10 cellular contexts compared by ENCODE assay signal in the genomic region with DNA sequence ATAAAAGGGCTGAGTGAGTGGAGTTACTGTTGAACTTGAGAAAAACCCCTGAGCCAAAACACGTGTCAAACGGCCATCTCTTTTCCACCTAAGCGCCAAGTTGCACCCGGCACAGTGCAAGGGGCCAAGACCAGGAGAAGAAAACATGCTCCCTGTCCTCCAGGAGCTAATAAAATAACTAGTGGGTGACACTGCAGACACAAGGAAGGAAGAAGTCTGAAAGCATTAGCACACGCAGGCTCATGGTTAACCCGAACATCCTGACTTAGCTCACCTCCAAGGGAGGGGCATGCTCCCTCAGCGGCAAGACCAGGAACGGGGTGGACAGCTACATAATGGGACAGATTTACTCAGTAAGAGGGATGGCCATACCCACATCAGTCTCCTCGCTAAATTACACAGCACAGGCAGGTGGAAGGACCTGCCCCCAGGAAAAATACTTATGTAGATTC.
A peak's percentile ranks its signal among the peaks of the same experiment; 100 is the strongest.
DNase-seq lines count a peak whose midpoint lies in the region; ATAC-seq and TF ChIP-seq lines count a peak whose summit lies in the region.
"Had no signal": no experiment of that assay in that cellular context is flagged by ENCODE, and none has a peak within 500 bp of the region (broad histone marks: within the 10 kb centered on the region; RNA-seq: fewer than 3 reads in every experiment).

No MANE protein-coding gene starts in this region.

- peaks cover 4% of the 10 kb centered on the region for H3K27me3 Mint-ChIP-seq in GM23338 (ENCODE audit: insufficient read depth, low read depth, poor library complexity)
- no peaks in the 10 kb centered on the region for H3K27me3 Mint-ChIP-seq in activated T-helper 2 cell treated with anti-CD3 and anti-CD28 coated beads, Interferon-gamma antibody, Interleukin-2, Interleukin-4, amounts not matched to agents 10 μg/mL and 5 μg/mL and 100 μg/mL, durations not matched to agents 14 hours and 24 hours and 36 hours (ENCODE audit: low read depth)
- no peaks in the 10 kb centered on the region for H3K27me3 Mint-ChIP-seq in naive thymus-derived CD8-positive, alpha-beta T cell

- H4K20me1 ChIP-seq in BLaER1 (peaks cover 82% of the 10 kb centered on the region), GM23338 (replicated peaks; ENCODE audit: insufficient read depth) (peaks cover 3% of the 10 kb centered on the region)

- peaks cover 53% of the 10 kb centered on the region for H3K4me1 Mint-ChIP-seq in GM23338
- H3K4me1 Mint-ChIP-seq in activated T-helper 2 cell treated with anti-CD3 and anti-CD28 coated beads, Interferon-gamma antibody, Interleukin-2, Interleukin-4, amounts not matched to agents 10 μg/mL and 5 μg/mL and 100 μg/mL, durations not matched to agents 14 hours and 24 hours and 36 hours (ENCODE audit: low read depth), result peaks cover 81% of the 10 kb centered on the region
- H3K4me1 Mint-ChIP-seq in naive thymus-derived CD8-positive, alpha-beta T cell, result peaks cover 56 to 96% (median 92%) of the 10 kb centered on the region in 4 donors

- ATAC-seq in GM23338 (no peak), psoas muscle (no peak)
- peak; percentile 34 to 36 for ATAC-seq in naive thymus-derived CD8-positive, alpha-beta T cell

- POLR2A ChIA-PET in naive thymus-derived CD8-positive, alpha-beta T cell (lab: Charles Lee), result interaction anchor here (0.8 to 3.8 kb wide), 12 partner anchors 9 to 64 kb away, joined by 3 to 19 read pairs (median 4); partner anchors contain the start of gene PIP4K2A

- H3K27me3 ChIP-seq in BLaER1 (no peaks in the 10 kb centered on the region), GM23338 (ENCODE audit: insufficient read depth) (no peaks in the 10 kb centered on the region), psoas muscle (ENCODE audit: insufficient read depth in 3 of 3, low read length in 2 of 3) (no peaks in the 10 kb centered on the region)

- H3K27ac Mint-ChIP-seq in GM23338, result 0 out of 2 replicates have a peak overlapping the region, but pooled peaks have one; percentile 13
- peak overlapping the region; percentile 98 for H3K27ac Mint-ChIP-seq in activated T-helper 2 cell treated with anti-CD3 and anti-CD28 coated beads, Interferon-gamma antibody, Interleukin-2, Interleukin-4, amounts not matched to agents 10 μg/mL and 5 μg/mL and 100 μg/mL, durations not matched to agents 14 hours and 24 hours and 36 hours
- H3K27ac Mint-ChIP-seq in naive thymus-derived CD8-positive, alpha-beta T cell, result peak overlapping the region; percentile 92 to 98 (median 97)

- H3K9me3 ChIP-seq in BLaER1, result no peaks in the 10 kb centered on the region
- H3K9me3 ChIP-seq in psoas muscle, result no peaks in the 10 kb centered on the region

- no peak overlapping the region for H3K27ac ChIP-seq in BLaER1
- peak overlapping the region; percentile 22; the same call in 1 of the 2 replicates for H3K27ac ChIP-seq in GM23338 (ENCODE audit: low read depth)
- H3K27ac ChIP-seq in psoas muscle, result no peak overlapping the region
- H3K27ac ChIP-seq: C4-2B had no signal

- peaks cover 75% of the 10 kb centered on the region for H3K4me1 ChIP-seq in BLaER1
- peaks cover 39% of the 10 kb centered on the region for H3K4me1 ChIP-seq in GM23338 (ENCODE audit: insufficient read depth)
- peaks cover 19% of the 10 kb centered on the region for H3K4me1 ChIP-seq in psoas muscle

- no peak overlapping the region for H2AFZ ChIP-seq in GM23338

- no peak overlapping the region; the same call in 1 of the 2 replicates for H3K9ac ChIP-seq in BLaER1

- no peak for TF ChIP-seq CTCF in GM23338 (conservative IDR thresholded peaks at IDR 0.05; ENCODE audit: low read depth in 2 of 2)
- TF ChIP-seq CTCF in psoas muscle (IDR thresholded peaks at IDR 0.05), result no peak

- H3K79me2 ChIP-seq in GM23338 (replicated peaks; ENCODE audit: insufficient read depth), result peaks cover 99% of the 10 kb centered on the region

- H3K4me3 ChIP-seq in BLaER1, result no peak overlapping the region
- no peak overlapping the region for H3K4me3 ChIP-seq in GM23338
- H3K4me3 ChIP-seq in psoas muscle, result no peak overlapping the region

- intact Hi-C loops in activated T-helper 2 cell treated with anti-CD3 and anti-CD28 coated beads, Interferon-gamma antibody, Interleukin-2, Interleukin-4, amounts not matched to agents 10 μg/mL and 5 μg/mL and 100 μg/mL, durations not matched to agents 14 hours and 24 hours and 36 hours (cut with micrococcal nuclease), result loop anchor here (1.0 to 5.0 kb wide), 3 partner anchors 19 to 37 kb away; no protein-coding TSS in a partner anchor
- intact Hi-C loops in psoas muscle (cut with DNase I), result no loop called here

- H3K36me3 Mint-ChIP-seq in GM23338 (ENCODE audit: low read depth), result no peaks in the 10 kb centered on the region
- H3K36me3 Mint-ChIP-seq in activated T-helper 2 cell treated with anti-CD3 and anti-CD28 coated beads, Interferon-gamma antibody, Interleukin-2, Interleukin-4, amounts not matched to agents 10 μg/mL and 5 μg/mL and 100 μg/mL, durations not matched to agents 14 hours and 24 hours and 36 hours (ENCODE audit: low read depth), result peaks cover 31% of the 10 kb centered on the region
- peaks cover 0 to 8% (median 6%) of the 10 kb centered on the region in 3 donors for H3K36me3 Mint-ChIP-seq in naive thymus-derived CD8-positive, alpha-beta T cell

- H3K4me2 ChIP-seq in BLaER1 (peak overlapping the region; percentile 63), GM23338 (no peak overlapping the region; the same call in 1 of the 2 replicates)

- DNase-seq in GM23338 (ENCODE audit: low spot score) (no peak), DMS79 treated with DMSO at 0.1 percent for 48 hours (lab: John Stamatoyannopoulos, UW) (no peak), psoas muscle (no peak), GM19240 (ENCODE audit: insufficient read length, low spot score) (no peak), HT-29 (ENCODE audit: low spot score) (no peak)
- DNase-seq in activated T-helper 2 cell treated with anti-CD3 and anti-CD28 coated beads, Interferon-gamma antibody, Interleukin-2, Interleukin-4, amounts not matched to agents 10 μg/mL and 5 μg/mL and 100 μg/mL, durations not matched to agents 14 hours and 24 hours and 36 hours (ENCODE audit: low spot score), result no peak
- DNase-seq in naive thymus-derived CD8-positive, alpha-beta T cell, result peak in 1 of 10 donors; percentile 33
- DNase-seq: Right ventricle myocardium superior had no signal

- no peaks in the 10 kb centered on the region for H3K9me3 Mint-ChIP-seq in GM23338
- H3K9me3 Mint-ChIP-seq in activated T-helper 2 cell treated with anti-CD3 and anti-CD28 coated beads, Interferon-gamma antibody, Interleukin-2, Interleukin-4, amounts not matched to agents 10 μg/mL and 5 μg/mL and 100 μg/mL, durations not matched to agents 14 hours and 24 hours and 36 hours, result no peaks in the 10 kb centered on the region
- no peaks in the 10 kb centered on the region for H3K9me3 Mint-ChIP-seq in naive thymus-derived CD8-positive, alpha-beta T cell

- H3F3A ChIP-seq in GM23338 (replicated peaks; ENCODE audit: low read depth), result no peaks in the 10 kb centered on the region

- H3K36me3 ChIP-seq in BLaER1, result 0 out of 2 replicates have a peak, but pooled peaks cover 3% of the 10 kb centered on the region
- H3K36me3 ChIP-seq in GM23338 (ENCODE audit: insufficient read depth), result no peaks in the 10 kb centered on the region
- H3K36me3 ChIP-seq in psoas muscle (ENCODE audit: insufficient read depth in 1 of 2, low read depth in 1 of 2), result no peaks in the 10 kb centered on the region

- H3K9me2 ChIP-seq in GM23338 (ENCODE audit: insufficient read depth), result no peaks in the 10 kb centered on the region

- WGBS in psoas muscle, 3 donors, result 60 to 71% (median 64%) methylated on average over 9 of the region's 9 CpGs

- no peak overlapping the region for H3K4me3 Mint-ChIP-seq in GM23338
- H3K4me3 Mint-ChIP-seq in activated T-helper 2 cell treated with anti-CD3 and anti-CD28 coated beads, Interferon-gamma antibody, Interleukin-2, Interleukin-4, amounts not matched to agents 10 μg/mL and 5 μg/mL and 100 μg/mL, durations not matched to agents 14 hours and 24 hours and 36 hours (ENCODE audit: low read depth), result peak overlapping the region; percentile 78
- peak overlapping the region; percentile 67 to 87 (median 78) for H3K4me3 Mint-ChIP-seq in naive thymus-derived CD8-positive, alpha-beta T cell

TF ChIP-seq in GM23338, 12 proteins besides CTCF, POLR2A, EP300 and RAD21:
- no peak for TF ChIP-seq POLR2AphosphoS5 (IDR thresholded peaks at IDR 0.05; ENCODE audit: low read depth)

Comparison
In these comparisons a context has a peak if more than half of its experiments do, and no peak if none do; other contexts are left out.
1. ATAC-seq: peak in naive thymus-derived CD8-positive, alpha-beta T cell (2 of 2); none in GM23338 (single experiment) and psoas muscle (0 of 4).
2. H3K27ac Mint-ChIP-seq: peak in every context shown above with its lines; median percentile 98 in activated T-helper 2 cell treated with anti-CD3 and anti-CD28 coated beads, Interferon-gamma antibody, Interleukin-2, Interleukin-4, amounts not matched to agents 10 μg/mL and 5 μg/mL and 100 μg/mL, durations not matched to agents 14 hours and 24 hours and 36 hours; 97 in naive thymus-derived CD8-positive, alpha-beta T cell; 13 in GM23338.